ENCODE assay signal across 25 cellular contexts in genomic region chr20:48382304-48382703, GRCh38.
"Had no signal": no experiment of that assay in that cellular context is flagged by ENCODE, and none has a peak within 500 bp of the region (broad histone marks: within the 10 kb centered on the region; RNA-seq: fewer than 3 reads in every experiment).

No MANE protein-coding gene starts in this region.

- H3K27me3 Mint-ChIP-seq: progenitor cell of endocrine pancreas had no signal

- H3K9me3 Mint-ChIP-seq: stimulated activated naive CD8-positive, alpha-beta T cell treated with anti-CD3 and anti-CD28 coated beads, Interleukin-15, Interleukin-2, amounts not matched to agents 100 ng/mL and 50 ng/mL, for 24 hours had no signal

- H3K4me2 ChIP-seq: hepatocyte had no signal

- H3K9me3 ChIP-seq: heart right ventricle, left ventricle myocardium inferior, ovary, right atrium auricular region, suprapubic skin, thoracic aorta, tibial artery, upper lobe of right lung had no signal

- ATAC-seq: heart right ventricle; naive thymus-derived CD8-positive, alpha-beta T cell; sciatic nerve; upper lobe of right lung had no signal

- FAIRE-seq: urothelium cell line had no signal

- H3K4me1 Mint-ChIP-seq: naive thymus-derived CD8-positive, alpha-beta T cell had no signal

- H3K36me3 Mint-ChIP-seq: naive thymus-derived CD8-positive, alpha-beta T cell had no signal

- H3K79me2 ChIP-seq: hepatocyte had no signal

- H3K27ac ChIP-seq: heart right ventricle, left ventricle myocardium inferior, ovary, right atrium auricular region, skin epidermis, suprapubic skin, thoracic aorta, tibial artery, upper lobe of right lung had no signal

- H3K27me3 ChIP-seq: hepatocyte, ovary, right atrium auricular region had no signal

- H3K27ac Mint-ChIP-seq: stimulated activated naive CD8-positive, alpha-beta T cell treated with anti-CD3 and anti-CD28 coated beads, Interleukin-15, Interleukin-2, amounts not matched to agents 100 ng/mL and 50 ng/mL, for 24 hours had no signal

- H3K4me1 ChIP-seq: heart right ventricle, left ventricle myocardium inferior, right atrium auricular region, suprapubic skin, tibial artery, upper lobe of right lung had no signal

- DNase-seq: heart right ventricle; islet precursor cell; left ventricle myocardium inferior; mesendoderm; midbrain; naive thymus-derived CD8-positive, alpha-beta T cell; ovary; stimulated activated CD4-positive, alpha-beta T cell treated with anti-CD3 and anti-CD28 coated beads, Interleukin-12 subunit alpha, Interleukin-12 subunit beta, amount 100 ng/mL, for 4 hours; stimulated activated CD4-positive, alpha-beta T cell treated with anti-CD3 and anti-CD28 coated beads, Interleukin-15, amount 100 ng/mL, for 24 hours; stimulated activated CD4-positive, alpha-beta T cell treated with anti-CD3 and anti-CD28 coated beads, Interleukin-2, amount 100 ng/mL, for 24 hours; stimulated activated CD4-positive, alpha-beta T cell treated with anti-CD3 and anti-CD28 coated beads, Interleukin-4, amount 100 ng/mL, for 1 hour; stimulated activated naive CD4-positive, alpha-beta T cell; tibial artery; trophoblast cell; upper lobe of right lung had no signal

- H3K4me3 Mint-ChIP-seq: naive thymus-derived CD8-positive, alpha-beta T cell; stimulated activated naive CD8-positive, alpha-beta T cell treated with anti-CD3 and anti-CD28 coated beads, Interleukin-15, Interleukin-2, amounts not matched to agents 100 ng/mL and 50 ng/mL, for 24 hours had no signal

- H2AFZ ChIP-seq: hepatocyte had no signal

- H3K4me3 ChIP-seq: heart right ventricle, hepatocyte, left ventricle myocardium inferior, lung, ovary, right atrium auricular region, skin epidermis, suprapubic skin, thoracic aorta, tibial artery, upper lobe of right lung had no signal

- H3K36me3 ChIP-seq: heart right ventricle, left ventricle myocardium inferior, ovary, right atrium auricular region, suprapubic skin, thoracic aorta, tibial artery, upper lobe of right lung had no signal
